ENCODE assay signal across 13 cellular contexts in the genomic region with DNA sequence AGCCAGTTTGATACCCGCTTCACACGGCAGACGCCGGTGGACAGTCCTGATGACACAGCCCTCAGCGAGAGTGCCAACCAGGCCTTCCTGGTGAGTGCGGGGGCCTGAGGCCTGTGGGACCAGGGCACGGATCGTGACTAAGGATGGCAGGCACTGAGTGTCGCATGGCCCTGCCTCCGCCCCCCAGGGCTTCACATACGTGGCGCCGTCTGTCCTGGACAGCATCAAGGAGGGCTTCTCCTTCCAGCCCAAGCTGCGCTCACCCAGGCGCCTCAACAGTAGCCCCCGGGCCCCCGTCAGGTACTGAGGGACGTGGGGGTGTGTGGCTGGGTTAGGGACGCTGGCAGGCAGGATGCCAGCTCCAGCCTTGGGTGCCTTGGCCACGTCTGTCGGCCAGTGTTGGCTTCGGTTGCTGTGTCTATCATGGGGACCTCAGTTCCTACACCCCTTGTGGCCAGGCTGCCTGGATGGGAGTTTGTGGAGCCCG. TPM values are rescaled to one million over a fixed set of nuclear protein-coding genes. Genes with fewer than 3 reads are reported as not detected.
DNase-seq lines count a peak whose midpoint lies in the region; ATAC-seq and TF ChIP-seq lines count a peak whose summit lies in the region.
"Had no signal": no experiment of that assay in that cellular context is flagged by ENCODE, and none has a peak within 500 bp of the region (broad histone marks: within the 10 kb centered on the region; RNA-seq: fewer than 3 reads in every experiment).

No MANE protein-coding gene starts in this region.

- TF ChIP-seq EP300 in transverse colon (IDR thresholded peaks at IDR 0.05; ENCODE audit: low read depth), result no peak

- peaks cover 44% of the 10 kb centered on the region for H3K4me1 Mint-ChIP-seq in T-helper 17 cell

- H3K4me1 ChIP-seq in effector memory CD4-positive, alpha-beta T cell (ENCODE audit: control insufficient read depth, insufficient read depth, low read length, poor library complexity, severe bottlenecking), result peaks cover 52% of the 10 kb centered on the region
- peaks cover 2 to 17% (median 10%) of the 10 kb centered on the region in 4 donors for H3K4me1 ChIP-seq in transverse colon

- TF ChIP-seq POLR2A in transverse colon (IDR thresholded peaks at IDR 0.05), result no peak

- TF ChIP-seq CTCF in 22Rv1 (IDR thresholded peaks at IDR 0.05) (no peak), GM12864 (IDR thresholded peaks at IDR 0.05; ENCODE audit: low read depth, low read length, missing control alignments) (no peak), transverse colon (IDR thresholded peaks at IDR 0.05) (no peak)

- no peak for DNase-seq in GM12864 (ENCODE audit: low read depth)
- DNase-seq in T-helper 17 cell, result no peak
- no peak for DNase-seq in effector memory CD4-positive, alpha-beta T cell
- DNase-seq in transverse colon, result no peak
- DNase-seq in NCI-H1694 (lab: John Stamatoyannopoulos, UW), result no peak
- DNase-seq: NCI-H1436 had no signal

- WGBS in transverse colon (ENCODE audit: low coverage in 1 of 2), 2 donors, result 87% methylated on average over 21 of the region's 23 CpGs; no CpG with 5 or more reads in 1 of the 2 donors

- peak overlapping the region; percentile 96 for H3K27ac Mint-ChIP-seq in T-helper 17 cell
- H3K27ac Mint-ChIP-seq: dendritic cell treated with granulocyte-macrophage colony-stimulating factor and Interleukin-4, amounts not matched to agents 40 ng/mL and 50 ng/mL, for 4 days had no signal

- H3K27ac ChIP-seq in 22Rv1, result 0 out of 2 replicates have a peak overlapping the region, but pooled peaks have one; percentile 3
- H3K27ac ChIP-seq in effector memory CD4-positive, alpha-beta T cell (ENCODE audit: insufficient read depth, low read length, poor library complexity, severe bottlenecking), result peak overlapping the region; percentile 93
- H3K27ac ChIP-seq in transverse colon, result no peak overlapping the region
- H3K27ac ChIP-seq: pancreas had no signal

- no peaks in the 10 kb centered on the region for H3K27me3 ChIP-seq in effector memory CD4-positive, alpha-beta T cell (replicated peaks; ENCODE audit: control insufficient read depth, insufficient read depth, low read length, poor library complexity, severe bottlenecking)
- no peaks in the 10 kb centered on the region for H3K27me3 ChIP-seq in transverse colon
- H3K27me3 ChIP-seq: pancreas had no signal

- peak overlapping the region; percentile 97 for H3K4me3 Mint-ChIP-seq in T-helper 17 cell
- H3K4me3 Mint-ChIP-seq: dendritic cell treated with granulocyte-macrophage colony-stimulating factor and Interleukin-4, amounts not matched to agents 40 ng/mL and 50 ng/mL, for 4 days had no signal

- H3K4me3 ChIP-seq in GM12864 (ENCODE audit: low read depth, low read length), result peak overlapping the region; percentile 87
- no peak overlapping the region for H3K4me3 ChIP-seq in effector memory CD4-positive, alpha-beta T cell (ENCODE audit: insufficient read depth, low read depth, low read length, poor library complexity, severe bottlenecking)
- H3K4me3 ChIP-seq in transverse colon, result no peak overlapping the region
- H3K4me3 ChIP-seq: pancreas had no signal

- in situ Hi-C loops in transverse colon (cut with MboI; ENCODE audit: low pct_ligation_motif_present in 1 of 4, low pct_unique_long_range_greater_than_20kb in 1 of 4, low sequenced_read_pairs in 3 of 4), result no loop called here

- intact Hi-C loops in transverse colon (cut with DNase I; ENCODE audit: low total_unique reads), result no loop called here

- H3K9me3 ChIP-seq in T-helper 17 cell (ENCODE audit: control insufficient read depth, low read length, poor library complexity, severe bottlenecking) (no peaks in the 10 kb centered on the region), transverse colon (no peaks in the 10 kb centered on the region)
- no peaks in the 10 kb centered on the region for H3K9me3 ChIP-seq in effector memory CD4-positive, alpha-beta T cell (ENCODE audit: control insufficient read depth, low read length)
- H3K9me3 ChIP-seq: pancreas had no signal

- no peaks in the 10 kb centered on the region for H3K27me3 Mint-ChIP-seq in T-helper 17 cell
- H3K27me3 Mint-ChIP-seq: dendritic cell treated with granulocyte-macrophage colony-stimulating factor and Interleukin-4, amounts not matched to agents 40 ng/mL and 50 ng/mL, for 4 days had no signal

- ATAC-seq in T-helper 17 cell, result no peak
- no peak for ATAC-seq in HG03439 (IDR thresholded peaks at IDR 0.05; ENCODE audit: unreplicated experiment)
- ATAC-seq in GM18861 (IDR thresholded peaks at IDR 0.05; ENCODE audit: unreplicated experiment), result no peak
- ATAC-seq: pancreas had no signal

- no peaks in the 10 kb centered on the region for H3K36me3 Mint-ChIP-seq in T-helper 17 cell (ENCODE audit: low read depth)

- peaks cover 22% of the 10 kb centered on the region for H3K36me3 ChIP-seq in effector memory CD4-positive, alpha-beta T cell (ENCODE audit: control insufficient read depth, insufficient read depth, low read length)
- H3K36me3 ChIP-seq in transverse colon, result peaks cover 0 to 20% (median 7%) of the 10 kb centered on the region in 4 donors

RNA-seq across cellular contexts. Expression of gene PTPRCAP, which starts 3.0 kb away (rescaled TPM):
- total RNA-seq in T-helper 17 cell (100 to 1,000 TPM; 170 to 184 TPM), transverse colon (10 to 100 TPM; 13.2 to 78.9 (median 53.9) TPM)

RNA-seq across cellular contexts. Expression of gene RPS6KB2, which starts 6.1 kb away (rescaled TPM):
- total RNA-seq in T-helper 17 cell (10 to 100 TPM; 47.8 to 62.7 TPM), transverse colon (100 to 1,000 TPM in 1 of 4 donors, 10 to 100 TPM in 3; 53.5 to 108 (median 75.9) TPM)

RNA-seq across cellular contexts. Expression of gene CORO1B, which starts 8.8 kb away (rescaled TPM):
- total RNA-seq in T-helper 17 cell, result 10 to 100 TPM; 46.1 to 75.4 TPM
- total RNA-seq in transverse colon, result 100 to 1,000 TPM in 3 of 4 donors, 10 to 100 TPM in 1; 72.6 to 204 (median 151) TPM

RNA-seq across cellular contexts. Expression of gene GPR152, which starts 18.1 kb away (rescaled TPM):
- total RNA-seq in T-helper 17 cell (not detected), transverse colon (not detected)
- total RNA-seq: Daoy, lung microvascular endothelial cell, pancreas had no signal

RNA-seq across cellular contexts. Expression of gene CARNS1, which starts 19.0 kb away (rescaled TPM):
- total RNA-seq in T-helper 17 cell (1 to 10 TPM; 4.5 to 7.5 TPM), transverse colon (1 to 10 TPM in 1 of 4 donors, under 1 TPM in 3; 0.27 to 4.4 (median 0.43) TPM)

Comparison
In these comparisons a context has a peak if more than half of its experiments do, and no peak if none do; other contexts are left out.
1. H3K27ac ChIP-seq: peak in 22Rv1 (single experiment) and effector memory CD4-positive, alpha-beta T cell (single experiment); none in transverse colon (0 of 4).